Comparison of ENCODE assay signal across 8 cellular contexts in the genomic region with DNA sequence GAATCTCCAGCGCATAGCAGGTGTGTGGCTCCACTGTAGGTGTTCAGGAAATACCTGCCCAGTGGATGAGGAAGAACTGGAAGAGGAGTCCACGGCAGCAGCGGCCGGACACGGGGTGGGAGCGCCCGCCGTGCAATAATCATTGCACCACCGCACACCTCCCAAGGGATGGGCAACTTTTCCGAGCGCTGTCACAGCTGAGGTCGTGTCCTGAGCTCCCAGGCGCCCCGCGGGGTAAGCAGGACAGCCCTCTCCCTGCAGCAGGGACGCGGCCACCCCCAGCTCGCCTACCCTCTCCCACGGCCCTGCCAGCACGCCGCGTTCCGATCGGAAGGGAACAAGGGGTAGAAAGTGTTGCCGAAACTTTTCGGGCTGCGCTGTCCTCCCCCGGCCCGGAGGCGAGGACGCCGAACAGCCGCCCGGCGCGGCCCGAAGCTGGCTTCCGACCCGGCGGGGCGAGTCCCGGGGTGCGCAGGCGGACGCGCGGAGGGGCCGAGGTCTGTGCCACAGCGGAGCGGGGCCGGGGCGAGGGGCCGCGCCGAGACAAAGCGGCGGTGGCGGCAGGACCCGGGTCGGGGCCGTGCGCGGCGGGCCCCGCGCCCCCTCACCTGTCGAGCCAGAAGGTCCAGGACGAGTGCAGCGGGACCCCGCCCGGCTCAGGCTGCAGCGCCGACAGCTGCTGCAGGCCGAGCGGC. TPM values are rescaled to one million over a fixed set of nuclear protein-coding genes. Genes with fewer than 3 reads are reported as not detected.
DNase-seq lines count a peak whose midpoint lies in the region; ATAC-seq, FAIRE-seq and TF ChIP-seq lines count a peak whose summit lies in the region.

No MANE protein-coding gene starts in this region.

- H3K27me3 Mint-ChIP-seq in astrocyte (ENCODE audit: low read depth, unreplicated experiment) = peaks cover 57% of the 10 kb centered on the region

- peak overlapping the region; percentile 84 for H3K4me3 Mint-ChIP-seq in astrocyte (ENCODE audit: unreplicated experiment)

- in situ Hi-C loops in Panc1 (cut with HindIII; ENCODE audit: low pct_unique_long_range_greater_than_20kb, low sequenced_read_pairs) = no loop called here

- DNase-seq in GM03348 (ENCODE audit: low spot score) = peak; percentile 70
- no peak for DNase-seq in HCT116 (ENCODE audit: low read depth, low spot score)
- DNase-seq in Panc1 (ENCODE audit: low read depth, low spot score) = no peak
- no peak for DNase-seq in astrocyte (ENCODE audit: low read depth)
- no peak for DNase-seq in NCI-H1694 (lab: John Stamatoyannopoulos, UW)
- no peak for DNase-seq in DMS153 (lab: John Stamatoyannopoulos, UW)

- H3K27ac ChIP-seq in HCT116 (ENCODE audit: low read depth, low read length) = peak overlapping the region; percentile 42; the same call in 1 of the 2 replicates
- no peak overlapping the region for H3K27ac ChIP-seq in Panc1 (ENCODE audit: low read length)
- no peak overlapping the region for H3K27ac ChIP-seq in astrocyte (ENCODE audit: low read depth, low read length)

- peaks cover 3% of the 10 kb centered on the region for H3K4me1 Mint-ChIP-seq in astrocyte (ENCODE audit: low read depth, unreplicated experiment)

- H3K9me2 ChIP-seq in HCT116 (ENCODE audit: insufficient read depth) = no peaks in the 10 kb centered on the region

- H3K36me3 Mint-ChIP-seq in astrocyte (ENCODE audit: low read depth, unreplicated experiment) = no peaks in the 10 kb centered on the region

- H2AFZ ChIP-seq in HCT116 (ENCODE audit: low read depth, low read length, poor library complexity, severe bottlenecking) (no peak overlapping the region), astrocyte (ENCODE audit: low read depth, low read length) (peak overlapping the region; percentile 99)

- H3K36me3 ChIP-seq in HCT116 (ENCODE audit: control insufficient read depth in 1 of 2, insufficient read depth in 2 of 2, low read length in 2 of 2) = no peaks in the 10 kb centered on the region
- no peaks in the 10 kb centered on the region for H3K36me3 ChIP-seq in Panc1 (ENCODE audit: control insufficient read depth, insufficient read depth, low read length)
- H3K36me3 ChIP-seq in astrocyte (ENCODE audit: insufficient read depth, low read length) = no peaks in the 10 kb centered on the region
- no peaks in the 10 kb centered on the region for H3K36me3 ChIP-seq in skeletal muscle satellite cell (ENCODE audit: insufficient read depth, low read length)

- H3K4me1 ChIP-seq in HCT116 (ENCODE audit: control insufficient read depth in 1 of 2, insufficient read depth in 2 of 2, low read length in 2 of 2) = peaks cover 7 to 16% of the 10 kb centered on the region in 2 experiments; a peak in 3 of 4 replicates
- no peaks in the 10 kb centered on the region for H3K4me1 ChIP-seq in Panc1 (ENCODE audit: control insufficient read depth, insufficient read depth, low read length)
- H3K4me1 ChIP-seq in astrocyte (ENCODE audit: insufficient read depth, low read length) = peaks cover 9% of the 10 kb centered on the region
- H3K4me1 ChIP-seq in skeletal muscle satellite cell (ENCODE audit: control insufficient read depth, insufficient read depth, low read length) = peaks cover 5% of the 10 kb centered on the region

- BruUV-seq in HCT116 (replicated peaks; lab: Mats Ljungman, UMichigan) = no TSS peak
- no TSS peak for BruUV-seq in Panc1 (replicated peaks; lab: Mats Ljungman, UMichigan)

- H4K20me1 ChIP-seq in HCT116 (ENCODE audit: insufficient read depth) (no peaks in the 10 kb centered on the region), astrocyte (ENCODE audit: insufficient read depth, low read length) (no peaks in the 10 kb centered on the region)

- H3K9ac ChIP-seq in HCT116 (ENCODE audit: low read length) = peak overlapping the region; percentile 39; the same call in 1 of the 2 replicates
- peak overlapping the region; percentile 69 for H3K9ac ChIP-seq in astrocyte (ENCODE audit: low read length)
- H3K9ac ChIP-seq in skeletal muscle satellite cell (ENCODE audit: low read depth, low read length) = peak overlapping the region; percentile 60

- RAD21 ChIA-PET in HCT116 (lab: Charles Lee; ENCODE audit: low non-redundant PET in 1 of 2, low total read pairs in 2 of 2, uncharacterized antibody in 2 of 2, unreplicated experiment in 2 of 2) = no interaction called here

- H3K27ac Mint-ChIP-seq in astrocyte (ENCODE audit: unreplicated experiment) = no peak overlapping the region

- H3K27me3 ChIP-seq in HCT116 (ENCODE audit: insufficient read depth, low read length) (peaks cover 19% of the 10 kb centered on the region), Panc1 (ENCODE audit: control insufficient read depth, insufficient read depth, low read length) (peaks cover 18% of the 10 kb centered on the region), astrocyte (ENCODE audit: insufficient read depth, low read length) (peaks cover 27% of the 10 kb centered on the region), skeletal muscle satellite cell (ENCODE audit: control insufficient read depth, insufficient read depth, low read length) (peaks cover 28% of the 10 kb centered on the region)

- ATAC-seq in HCT116 = peak; percentile 67
- peak; percentile 72 for ATAC-seq in Panc1

- no peak for TF ChIP-seq CTCF in HCT116 (IDR thresholded peaks at IDR 0.05 in 2 of 3, conservative IDR thresholded peaks at IDR 0.05 in 1 of 3; ENCODE audit: borderline replicate concordance in 1 of 3, insufficient read depth in 1 of 3, low read depth in 2 of 3, low read length in 2 of 3)
- TF ChIP-seq CTCF in Panc1 (IDR thresholded peaks at IDR 0.05) = no peak
- no peak for TF ChIP-seq CTCF in astrocyte (IDR thresholded peaks at IDR 0.05; ENCODE audit: insufficient read depth, low read depth, low read length)

- no peak for FAIRE-seq in astrocyte (lab: Jason Lieb, UNC)

- H3K9me3 Mint-ChIP-seq in astrocyte (ENCODE audit: unreplicated experiment) = no peaks in the 10 kb centered on the region

- intact Hi-C loops in HCT116 (cut with micrococcal nuclease) (no loop called here), Panc1 (cut with micrococcal nuclease; ENCODE audit: unreplicated experiment) (no loop called here)

- CTCF ChIA-PET in HCT116 (lab: Charles Lee) = interaction anchor here (1.2 to 1.7 kb wide), 2 partner anchors 14 to 134 kb away, joined by 3 to 8 read pairs; no protein-coding TSS in a partner anchor
- CTCF ChIA-PET in Panc1 (lab: Charles Lee) = no interaction called here

- H3K79me2 ChIP-seq in HCT116 (ENCODE audit: insufficient read depth, low read length) (no peaks in the 10 kb centered on the region), astrocyte (ENCODE audit: insufficient read depth, low read length) (no peaks in the 10 kb centered on the region)

- POLR2A ChIA-PET in HCT116 (lab: Charles Lee) (no interaction called here), Panc1 (lab: Charles Lee) (no interaction called here)

- H3K4me2 ChIP-seq in HCT116 (ENCODE audit: low read length) = peak overlapping the region; percentile 85
- peak overlapping the region; percentile 97 for H3K4me2 ChIP-seq in astrocyte (ENCODE audit: low read length)
- H3K4me2 ChIP-seq in skeletal muscle satellite cell (ENCODE audit: low read length) = peak overlapping the region; percentile 98

- no peak for TF ChIP-seq POLR2A in HCT116 (IDR thresholded peaks at IDR 0.05; ENCODE audit: borderline replicate concordance, extremely low read depth, insufficient read depth, insufficient read length)

- H3K9me3 ChIP-seq in HCT116 (ENCODE audit: control insufficient read depth in 1 of 2, insufficient read depth in 1 of 2, low read depth in 1 of 2, low read length in 2 of 2) (no peaks in the 10 kb centered on the region), Panc1 (ENCODE audit: control insufficient read depth, insufficient read depth, low read depth, low read length) (no peaks in the 10 kb centered on the region), astrocyte (ENCODE audit: insufficient read depth, low read depth, low read length) (no peaks in the 10 kb centered on the region), skeletal muscle satellite cell (replicated peaks; ENCODE audit: low read length) (no peaks in the 10 kb centered on the region)

- no peak for TF ChIP-seq RAD21 in HCT116 (IDR thresholded peaks at IDR 0.05; ENCODE audit: low read depth)

- H3K4me3 ChIP-seq in HCT116 (replicated peaks in 1 of 2; ENCODE audit: low read depth in 1 of 2, low read length in 2 of 2) (peak overlapping the region; percentile 63 to 70), Panc1 (ENCODE audit: low read depth in 2 of 2, low read length in 2 of 2) (peak overlapping the region; percentile 39), astrocyte (ENCODE audit: insufficient read depth, low read depth, low read length) (peak overlapping the region; percentile 69), iPS-11a (ENCODE audit: low read depth, low read length) (peak overlapping the region; percentile 80), skeletal muscle satellite cell (ENCODE audit: low read length) (peak overlapping the region; percentile 76)

TF ChIP-seq in HCT116, 20 proteins besides CTCF, POLR2A, EP300 and RAD21:
- TF ChIP-seq ELF1 (IDR thresholded peaks at IDR 0.05; ENCODE audit: borderline replicate concordance, low read depth) (no peak), EGR1 (IDR thresholded peaks at IDR 0.05; ENCODE audit: low read depth) (no peak), TCF7L2 (IDR thresholded peaks at IDR 0.05; ENCODE audit: borderline replicate concordance, extremely low read depth, insufficient read depth, insufficient read length) (no peak), EZH2phosphoT487 (IDR thresholded peaks at IDR 0.05; ENCODE audit: borderline replicate concordance) (no peak), ZFX (IDR thresholded peaks at IDR 0.05) (peak; percentile 22; the same call in 1 of the 2 replicates)
TF ChIP-seq in HCT116: peak in this region for 1.

RNA-seq across cellular contexts. Expression of a gene that starts 0.5 kb away (rescaled TPM):
- 6.0 TPM for total RNA-seq in HCT116 (2021; ENCODE audit: unreplicated experiment)
- 3.5 TPM in 2 replicates for polyA plus RNA-seq in HCT116 (2012)
- 0.39 TPM for total RNA-seq in Panc1 (2021; ENCODE audit: unreplicated experiment)
- polyA plus RNA-seq in Panc1 (2012; ENCODE audit: insufficient read length) = not detected
- 3.5 and 4.2 TPM in 2 replicates for total RNA-seq in astrocyte
- total RNA-seq in skeletal muscle satellite cell (2012; rRNA removed) = 1.0 and 1.5 TPM in 2 replicates

RNA-seq across cellular contexts. Expression of a gene that starts 28.9 kb away (rescaled TPM):
- total RNA-seq in HCT116 (2021; ENCODE audit: unreplicated experiment) (not detected), Panc1 (2021; ENCODE audit: unreplicated experiment) (0.15 TPM), astrocyte (2.0 and 2.9 TPM in 2 replicates)
- polyA plus RNA-seq in HCT116 (2012) = 0.03 TPM in 1 of 2 replicates, not detected in the other
- 0.17 TPM for polyA plus RNA-seq in Panc1 (2012; ENCODE audit: insufficient read length)
- total RNA-seq in skeletal muscle satellite cell (2012; rRNA removed) = under 0.01 TPM in 1 of 2 replicates, not detected in the other
